9 cellular contexts compared by ENCODE assay signal in the genomic region with DNA sequence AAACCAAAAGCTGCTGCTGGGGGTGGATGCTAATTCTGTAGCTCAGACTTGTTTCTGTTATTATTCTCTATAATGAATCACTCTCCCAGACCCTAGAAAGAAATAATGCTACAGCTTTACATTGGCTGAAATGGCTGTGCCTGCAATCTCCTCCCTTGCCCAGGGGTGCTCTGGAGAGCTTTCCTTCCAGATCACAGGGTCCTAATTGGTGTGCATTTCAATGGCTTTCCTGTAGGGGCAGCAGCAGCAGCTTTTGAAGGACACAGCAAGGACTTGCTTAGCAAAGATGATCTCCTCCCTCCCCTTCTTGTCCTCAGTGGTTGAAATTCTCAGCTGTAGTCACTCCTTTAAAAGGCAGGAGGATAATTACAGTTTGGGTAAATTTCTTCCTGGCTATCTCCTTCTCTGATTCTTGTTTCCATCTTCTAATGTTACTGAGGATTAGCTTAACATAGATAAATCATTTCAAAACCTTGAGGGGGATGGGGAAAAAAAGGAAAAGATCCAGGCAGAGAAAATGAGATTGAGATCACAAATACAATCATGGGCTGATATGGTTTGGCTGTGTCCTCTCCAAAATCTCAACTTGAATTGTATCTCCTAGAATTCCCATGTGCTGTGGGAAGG.
DNase-seq lines count a peak whose midpoint lies in the region; ATAC-seq and TF ChIP-seq lines count a peak whose summit lies in the region.
"Had no signal": no experiment of that assay in that cellular context is flagged by ENCODE, and none has a peak within 500 bp of the region (broad histone marks: within the 10 kb centered on the region; RNA-seq: fewer than 3 reads in every experiment).

No MANE protein-coding gene starts in this region.

- H3K4me1 Mint-ChIP-seq in T-helper 2 cell treated with Interferon-gamma antibody and Interleukin-4, amounts not matched to agents 5 μg/mL and 100 μg/mL, for 36 hours (ENCODE audit: low read depth), result no peaks in the 10 kb centered on the region
- H3K4me1 Mint-ChIP-seq: CD4-positive, CD25-positive, alpha-beta regulatory T cell had no signal

- peak; percentile 91 for ATAC-seq in GM19467 (IDR thresholded peaks at IDR 0.05; ENCODE audit: unreplicated experiment)
- ATAC-seq in HG03439 (IDR thresholded peaks at IDR 0.05; ENCODE audit: unreplicated experiment), result peak; percentile 79

- DNase-seq in NCI-H2081 (lab: John Stamatoyannopoulos, UW) (peak; percentile 32 to 40), NCI-H2081 treated with DMSO at 0.1 percent for 48 hours (lab: John Stamatoyannopoulos, UW) (no peak), RKO (ENCODE audit: low spot score) (peak; percentile 84), erythroblast (lab: John Stamatoyannopoulos, UW) (peak; percentile 16 to 44), retinal pigment epithelial cell (ENCODE audit: low read depth) (no peak)
- DNase-seq in T-helper 2 cell treated with Interferon-gamma antibody and Interleukin-4, amounts not matched to agents 5 μg/mL and 100 μg/mL, for 36 hours (ENCODE audit: low spot score), result no peak

- no peaks in the 10 kb centered on the region for H3K9me3 Mint-ChIP-seq in T-helper 2 cell treated with Interferon-gamma antibody and Interleukin-4, amounts not matched to agents 5 μg/mL and 100 μg/mL, for 36 hours

- H3K36me3 Mint-ChIP-seq in T-helper 2 cell treated with Interferon-gamma antibody and Interleukin-4, amounts not matched to agents 5 μg/mL and 100 μg/mL, for 36 hours (ENCODE audit: low read depth), result no peaks in the 10 kb centered on the region
- H3K36me3 Mint-ChIP-seq: CD4-positive, CD25-positive, alpha-beta regulatory T cell had no signal

- no peak overlapping the region for H3K4me3 ChIP-seq in retinal pigment epithelial cell (ENCODE audit: low read length)

- no peak for TF ChIP-seq POLR2A in erythroblast (IDR thresholded peaks at IDR 0.05; ENCODE audit: low read length)

- H3K4me3 Mint-ChIP-seq in T-helper 2 cell treated with Interferon-gamma antibody and Interleukin-4, amounts not matched to agents 5 μg/mL and 100 μg/mL, for 36 hours, result no peak overlapping the region
- H3K4me3 Mint-ChIP-seq: CD4-positive, CD25-positive, alpha-beta regulatory T cell had no signal

- H3K27ac Mint-ChIP-seq in T-helper 2 cell treated with Interferon-gamma antibody and Interleukin-4, amounts not matched to agents 5 μg/mL and 100 μg/mL, for 36 hours, result no peak overlapping the region
- H3K27ac Mint-ChIP-seq: CD4-positive, CD25-positive, alpha-beta regulatory T cell had no signal

- peak; percentile 71 for TF ChIP-seq CTCF in retinal pigment epithelial cell (conservative IDR thresholded peaks at IDR 0.05; ENCODE audit: low read depth, low read length)

- no peaks in the 10 kb centered on the region for H3K27me3 Mint-ChIP-seq in T-helper 2 cell treated with Interferon-gamma antibody and Interleukin-4, amounts not matched to agents 5 μg/mL and 100 μg/mL, for 36 hours (ENCODE audit: low read depth)
- H3K27me3 Mint-ChIP-seq: CD4-positive, CD25-positive, alpha-beta regulatory T cell had no signal

Comparison
In these comparisons a context has a peak if more than half of its experiments do, and no peak if none do; other contexts are left out.
1. DNase-seq: peak in NCI-H2081 (2 of 2), RKO (single experiment) and erythroblast (2 of 2); none in NCI-H2081 treated with DMSO at 0.1 percent for 48 hours (single experiment), retinal pigment epithelial cell (single experiment) and T-helper 2 cell treated with Interferon-gamma antibody and Interleukin-4, amounts not matched to agents 5 μg/mL and 100 μg/mL, for 36 hours (single experiment).